ENCODE assay signal across 8 cellular contexts in the genomic region with DNA sequence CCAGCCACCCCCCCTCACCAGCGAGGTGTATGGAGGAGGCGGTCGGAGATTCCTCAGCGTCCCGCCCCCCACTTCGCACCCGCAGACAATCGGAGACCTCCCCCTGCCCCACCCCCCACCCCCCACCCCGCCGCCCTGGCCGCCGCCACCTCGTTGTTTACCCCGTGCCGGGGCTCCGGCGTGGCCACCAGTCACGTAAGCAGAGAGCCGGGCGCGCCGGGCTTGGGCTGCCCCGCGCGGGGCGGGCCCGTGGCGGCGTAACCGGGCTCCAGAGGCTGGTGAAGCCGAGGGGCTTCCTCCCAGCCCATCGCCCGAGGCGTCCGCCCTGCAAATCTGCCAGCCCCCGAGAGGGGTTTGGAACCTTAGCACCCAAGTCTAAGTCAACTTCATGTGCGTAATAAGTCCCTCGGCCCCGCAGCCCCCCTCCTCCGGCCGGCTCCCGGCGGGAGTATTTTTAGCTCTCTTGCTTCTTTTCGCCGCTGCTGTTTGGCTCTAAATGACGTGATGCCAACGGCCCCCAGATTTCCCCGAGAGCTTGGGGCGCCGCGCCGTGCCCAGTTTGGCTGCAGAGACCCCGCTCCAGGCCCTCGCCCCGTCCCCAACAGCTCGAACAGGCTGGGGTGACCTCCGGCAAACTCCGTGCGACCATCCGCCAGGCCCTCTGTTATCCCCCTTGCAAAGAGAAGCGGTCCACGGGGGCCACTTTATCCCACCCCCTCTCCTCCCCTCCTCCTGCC. TPM values are rescaled to one million over a fixed set of nuclear protein-coding genes. Genes with fewer than 3 reads are reported as not detected.
DNase-seq lines count a peak whose midpoint lies in the region; ATAC-seq and TF ChIP-seq lines count a peak whose summit lies in the region.

No MANE protein-coding gene starts in this region.

- peak overlapping the region; percentile 90 for H3K4me3 Mint-ChIP-seq in activated T-helper 17 cell treated with anti-CD3 and anti-CD28 coated beads, Interleukin-2, amount 50 U/mL, for 72 hours
- H3K4me3 Mint-ChIP-seq in neural crest cell = peak overlapping the region; percentile 98

- H3K36me3 ChIP-seq in vagina = no peaks in the 10 kb centered on the region

- H3K36me3 Mint-ChIP-seq in activated T-helper 17 cell treated with anti-CD3 and anti-CD28 coated beads, Interleukin-2, amount 50 U/mL, for 72 hours (ENCODE audit: low read depth) = peaks cover 68% of the 10 kb centered on the region
- no peaks in the 10 kb centered on the region for H3K36me3 Mint-ChIP-seq in neural crest cell (ENCODE audit: low read depth)

- peak; percentile 68 for DNase-seq in EH (ENCODE audit: low read depth)
- peak; percentile 67 for DNase-seq in NAMALWA (ENCODE audit: low spot score)
- peak in 1 of 2 donors; percentile 27 for DNase-seq in foreskin keratinocyte
- peak; percentile 28 for DNase-seq in neural crest cell (ENCODE audit: low read depth, low spot score)
- no peak for DNase-seq in vagina (ENCODE audit: extremely low spot score in 2 of 2)
- DNase-seq in A172 (ENCODE audit: low spot score) = no peak

- H3K27me3 ChIP-seq in foreskin keratinocyte = no peaks in the 10 kb centered on the region
- H3K27me3 ChIP-seq in vagina = no peaks in the 10 kb centered on the region

- intact Hi-C loops in vagina (cut with DNase I) = loop anchor here (2.0 to 10.0 kb wide), 3 partner anchors 17 to 355 kb away; a partner anchor contains a TSS

- H3K9me3 Mint-ChIP-seq in activated T-helper 17 cell treated with anti-CD3 and anti-CD28 coated beads, Interleukin-2, amount 50 U/mL, for 72 hours = no peaks in the 10 kb centered on the region
- no peaks in the 10 kb centered on the region for H3K9me3 Mint-ChIP-seq in neural crest cell

- TF ChIP-seq POLR2A in vagina (IDR thresholded peaks at IDR 0.05) = no peak

- H3K4me1 Mint-ChIP-seq in activated T-helper 17 cell treated with anti-CD3 and anti-CD28 coated beads, Interleukin-2, amount 50 U/mL, for 72 hours = peaks cover 41% of the 10 kb centered on the region
- H3K4me1 Mint-ChIP-seq in neural crest cell = peaks cover 51% of the 10 kb centered on the region

- H3K4me1 ChIP-seq in foreskin keratinocyte (peaks cover 6% of the 10 kb centered on the region), vagina (peaks cover 20% of the 10 kb centered on the region)

- peak overlapping the region; percentile 78 to 83 for H3K4me3 ChIP-seq in vagina

- peak overlapping the region; percentile 88 for H3K27ac ChIP-seq in foreskin keratinocyte
- peak overlapping the region; percentile 98 for H3K27ac ChIP-seq in vagina

- H3K27ac Mint-ChIP-seq in activated T-helper 17 cell treated with anti-CD3 and anti-CD28 coated beads, Interleukin-2, amount 50 U/mL, for 72 hours = peak overlapping the region; percentile 94
- H3K27ac Mint-ChIP-seq in neural crest cell (ENCODE audit: unreplicated experiment) = peak overlapping the region; percentile 98

- peak; percentile 27 for ATAC-seq in activated T-helper 17 cell treated with anti-CD3 and anti-CD28 coated beads, Interleukin-2, amount 50 U/mL, for 72 hours (replicated peaks)
- ATAC-seq in foreskin keratinocyte (peak; percentile 1), GM19452 (IDR thresholded peaks at IDR 0.05; ENCODE audit: unreplicated experiment) (no peak)

- no peaks in the 10 kb centered on the region for H3K27me3 Mint-ChIP-seq in activated T-helper 17 cell treated with anti-CD3 and anti-CD28 coated beads, Interleukin-2, amount 50 U/mL, for 72 hours
- H3K27me3 Mint-ChIP-seq in neural crest cell (ENCODE audit: low read depth) = peaks cover 11% of the 10 kb centered on the region

- TF ChIP-seq CTCF in foreskin keratinocyte (conservative IDR thresholded peaks at IDR 0.05) (no peak), neural crest cell (conservative IDR thresholded peaks at IDR 0.05) (no peak), vagina (IDR thresholded peaks at IDR 0.05) (no peak)

- no peaks in the 10 kb centered on the region for H3K9me3 ChIP-seq in vagina

RNA-seq across cellular contexts. Expression of a gene that starts 2.7 kb away (rescaled TPM):
- total RNA-seq in activated T-helper 17 cell treated with anti-CD3 and anti-CD28 coated beads, Interleukin-2, amount 50 U/mL, for 72 hours = 100 to 1,000 TPM in 1 of 2 donors, 10 to 100 TPM in 1; 32.5 to 130 TPM
- total RNA-seq in foreskin keratinocyte (6.8 and 8.4 TPM in 2 replicates), neural crest cell (18.6 and 20.6 TPM in 2 replicates), vagina (49.8 TPM)
- 3.6 and 4.0 TPM in 2 replicates for polyA plus RNA-seq in foreskin keratinocyte
- 2.6 and 5.4 TPM in 2 replicates for total RNA-seq in A172 (2014; rRNA removed; shearing (Covaris generic))

Comparison
In these comparisons a context has a peak if more than half of its experiments do, and no peak if none do; other contexts are left out.
1. DNase-seq: peak in EH (single experiment), NAMALWA (single experiment) and neural crest cell (single experiment); none in vagina (0 of 2) and A172 (single experiment).